ENCODE assay signal across 8 cellular contexts in genomic region chr5:41270423-41271251, GRCh38.
DNase-seq lines count a peak whose midpoint lies in the region; ATAC-seq and TF ChIP-seq lines count a peak whose summit lies in the region.

No MANE protein-coding gene starts in this region.

- DNase-seq in stimulated activated CD4-positive, alpha-beta T cell treated with anti-CD3 and anti-CD28 coated beads, Interleukin-15, amount 100 ng/mL, for 24 hours: peak; percentile 5
- DNase-seq in stimulated activated CD4-positive, alpha-beta T cell treated with anti-CD3 and anti-CD28 coated beads, Interleukin-4, amount 100 ng/mL, for 4 hours: no peak
- DNase-seq in NCI-H1417 treated with DMSO at 0.1 percent for 48 hours (lab: John Stamatoyannopoulos, UW) (peak; percentile 2), astrocyte of the cerebellum (ENCODE audit: low read depth) (peak; percentile 40), iPS DF 19.7 (ENCODE audit: low read depth, low spot score) (peak; percentile 5), stromal cell of bone marrow (ENCODE audit: low read depth) (peak; percentile 47)
- no peak for DNase-seq in activated CD4-positive, CD25-positive, alpha-beta regulatory T cell (lab: John Stamatoyannopoulos, UW)

- peak; percentile 90 for ATAC-seq in HG02623 (IDR thresholded peaks at IDR 0.05; ENCODE audit: unreplicated experiment)

- in situ Hi-C loops in astrocyte of the cerebellum (cut with HindIII; ENCODE audit: low sequenced_read_pairs): loop anchor here (25.0 kb wide), 1 partner anchor 567 kb away; no protein-coding TSS in a partner anchor

- peak; percentile 82 for TF ChIP-seq CTCF in astrocyte of the cerebellum (IDR thresholded peaks at IDR 0.05; ENCODE audit: low read depth, low read length, missing control alignments)

- no peak overlapping the region for H3K4me3 ChIP-seq in astrocyte of the cerebellum (ENCODE audit: low read depth, low read length)

Comparison
In these comparisons a context has a peak if more than half of its experiments do, and no peak if none do; other contexts are left out.
1. DNase-seq: peak in stimulated activated CD4-positive, alpha-beta T cell treated with anti-CD3 and anti-CD28 coated beads, Interleukin-15, amount 100 ng/mL, for 24 hours (single experiment), NCI-H1417 treated with DMSO at 0.1 percent for 48 hours (single experiment), astrocyte of the cerebellum (single experiment), iPS DF 19.7 (single experiment) and stromal cell of bone marrow (single experiment); none in stimulated activated CD4-positive, alpha-beta T cell treated with anti-CD3 and anti-CD28 coated beads, Interleukin-4, amount 100 ng/mL, for 4 hours (0 of 2) and activated CD4-positive, CD25-positive, alpha-beta regulatory T cell (0 of 4).